Comparison of ENCODE assay signal across 19 cellular contexts in the genomic region with DNA sequence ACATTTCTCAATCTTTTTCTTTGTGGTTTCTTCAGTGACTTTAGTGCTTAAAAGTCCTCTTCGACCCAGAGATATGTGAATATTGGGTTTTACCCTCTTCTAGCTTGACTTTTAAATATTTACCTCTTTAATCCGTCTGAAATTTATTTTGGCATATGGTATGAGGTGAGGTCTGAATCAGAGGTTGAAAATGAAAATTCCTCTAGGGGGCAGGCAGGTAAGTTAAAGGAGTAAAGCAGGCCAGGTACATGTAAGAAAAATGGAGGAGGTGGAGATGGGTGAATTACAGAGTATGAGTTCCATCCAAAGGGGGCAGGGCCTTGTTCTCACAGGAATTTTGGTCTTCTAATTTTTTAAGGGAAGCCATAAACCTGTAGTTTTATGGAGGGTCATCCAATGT.
DNase-seq lines count a peak whose midpoint lies in the region; ATAC-seq, FAIRE-seq and TF ChIP-seq lines count a peak whose summit lies in the region.
"Had no signal": no experiment of that assay in that cellular context is flagged by ENCODE, and none has a peak within 500 bp of the region (broad histone marks: within the 10 kb centered on the region; RNA-seq: fewer than 3 reads in every experiment).

No MANE protein-coding gene starts in this region.

- ATAC-seq in PC-3, result peak; percentile 59
- ATAC-seq in Right ventricle myocardium inferior, result no peak
- no peak for ATAC-seq in HG02970 (IDR thresholded peaks at IDR 0.05; ENCODE audit: low FRiP score, unreplicated experiment)
- no peak for ATAC-seq in GM19351 (IDR thresholded peaks at IDR 0.05; ENCODE audit: unreplicated experiment)
- ATAC-seq: activated naive CD8-positive, alpha-beta T cell treated with anti-CD3 and anti-CD28 coated beads, Interleukin-2, amount 50 U/mL, for 24 hours; effector memory CD8-positive, alpha-beta T cell; natural killer cell had no signal

- H3K27me3 ChIP-seq in Caco-2 (replicated peaks; ENCODE audit: control insufficient read depth, insufficient read depth, low read length), result no peaks in the 10 kb centered on the region
- H3K27me3 ChIP-seq in PC-3 (ENCODE audit: low read length), result no peaks in the 10 kb centered on the region
- H3K27me3 ChIP-seq: vagina had no signal

- H3K79me2 ChIP-seq in PC-3 (ENCODE audit: low read length), result no peaks in the 10 kb centered on the region

- POLR2A ChIA-PET in Caco-2 (lab: Charles Lee) (no interaction called here), PC-3 (lab: Charles Lee; ENCODE audit: unreplicated experiment) (no interaction called here)

- TF ChIP-seq CTCF in Caco-2 (IDR thresholded peaks at IDR 0.05; ENCODE audit: insufficient read depth in 1 of 2, low read depth in 1 of 2, low read length in 1 of 2, severe bottlenecking in 1 of 2, unreplicated experiment in 1 of 2), result peak; percentile 62 to 69
- TF ChIP-seq CTCF in HFFc6 (IDR thresholded peaks at IDR 0.05), result peak; percentile 33
- TF ChIP-seq CTCF in PC-3 (conservative IDR thresholded peaks at IDR 0.05; ENCODE audit: low read depth, low read length), result peak; percentile 82

- peak; percentile 41 for FAIRE-seq in islet of Langerhans (lab: Jason Lieb, UNC)
- FAIRE-seq: GM18507 had no signal

- H3K27ac Mint-ChIP-seq in Caco-2 (ENCODE audit: unreplicated experiment), result no peak overlapping the region
- no peak overlapping the region for H3K27ac Mint-ChIP-seq in HFFc6
- H3K27ac Mint-ChIP-seq in activated naive CD8-positive, alpha-beta T cell treated with anti-CD3 and anti-CD28 coated beads for 36 hours, result no peak overlapping the region
- H3K27ac Mint-ChIP-seq: activated CD4-positive, alpha-beta memory T cell treated with anti-CD3 and anti-CD28 coated beads, Interleukin-2, amount 10 ng/mL, durations not matched to agents 7 days and 5 days; activated naive CD8-positive, alpha-beta T cell treated with anti-CD3 and anti-CD28 coated beads, Interleukin-2, amount 50 U/mL, for 24 hours; effector memory CD8-positive, alpha-beta T cell; natural killer cell had no signal

- H3K4me3 Mint-ChIP-seq in Caco-2 (ENCODE audit: unreplicated experiment) (no peak overlapping the region), HFFc6 (no peak overlapping the region)
- no peak overlapping the region for H3K4me3 Mint-ChIP-seq in activated naive CD8-positive, alpha-beta T cell treated with anti-CD3 and anti-CD28 coated beads for 36 hours
- H3K4me3 Mint-ChIP-seq: activated CD4-positive, alpha-beta memory T cell treated with anti-CD3 and anti-CD28 coated beads, Interleukin-2, amount 10 ng/mL, durations not matched to agents 7 days and 5 days; activated naive CD8-positive, alpha-beta T cell treated with anti-CD3 and anti-CD28 coated beads, Interleukin-2, amount 50 U/mL, for 24 hours; effector memory CD8-positive, alpha-beta T cell; natural killer cell had no signal

- H3F3A ChIP-seq in PC-3 (ENCODE audit: low read length, unreplicated experiment), result no peaks in the 10 kb centered on the region

- H3K27ac ChIP-seq in PC-3 (ENCODE audit: low read length), result 0 out of 2 replicates have a peak overlapping the region, but pooled peaks have one; percentile 4
- H3K27ac ChIP-seq: HL-60, vagina had no signal

- no peak overlapping the region for H3K4me3 ChIP-seq in Caco-2 (ENCODE audit: low read depth, low read length)
- H3K4me3 ChIP-seq in PC-3 (ENCODE audit: low read length), result no peak overlapping the region
- H3K4me3 ChIP-seq: lung, vagina had no signal

- no peak overlapping the region for H3K4me2 ChIP-seq in PC-3 (ENCODE audit: low read length)

- H3K4me1 Mint-ChIP-seq in Caco-2 (ENCODE audit: low read depth, unreplicated experiment), result peaks cover 6% of the 10 kb centered on the region
- H3K4me1 Mint-ChIP-seq in HFFc6 (ENCODE audit: low read depth), result peaks cover 27% of the 10 kb centered on the region
- H3K4me1 Mint-ChIP-seq in activated naive CD8-positive, alpha-beta T cell treated with anti-CD3 and anti-CD28 coated beads for 36 hours, result no peaks in the 10 kb centered on the region
- H3K4me1 Mint-ChIP-seq: activated CD4-positive, alpha-beta memory T cell treated with anti-CD3 and anti-CD28 coated beads, Interleukin-2, amount 10 ng/mL, durations not matched to agents 7 days and 5 days; activated naive CD8-positive, alpha-beta T cell treated with anti-CD3 and anti-CD28 coated beads, Interleukin-2, amount 50 U/mL, for 24 hours; natural killer cell had no signal

- peaks cover 25% of the 10 kb centered on the region for H3K27me3 Mint-ChIP-seq in Caco-2 (ENCODE audit: insufficient read depth, unreplicated experiment)
- no peaks in the 10 kb centered on the region for H3K27me3 Mint-ChIP-seq in HFFc6 (ENCODE audit: insufficient read depth)
- H3K27me3 Mint-ChIP-seq in activated naive CD8-positive, alpha-beta T cell treated with anti-CD3 and anti-CD28 coated beads for 36 hours, result peaks cover 26% of the 10 kb centered on the region

- no peaks in the 10 kb centered on the region for H4K20me1 ChIP-seq in PC-3 (ENCODE audit: low read length)

- H3K36me3 Mint-ChIP-seq in Caco-2 (ENCODE audit: insufficient read depth, unreplicated experiment), result no peaks in the 10 kb centered on the region
- H3K36me3 Mint-ChIP-seq in HFFc6 (ENCODE audit: low read depth), result no peaks in the 10 kb centered on the region; the same call in 1 of the 2 replicates
- H3K36me3 Mint-ChIP-seq in activated naive CD8-positive, alpha-beta T cell treated with anti-CD3 and anti-CD28 coated beads for 36 hours, result no peaks in the 10 kb centered on the region
- H3K36me3 Mint-ChIP-seq: natural killer cell had no signal

- DNase-seq in Caco-2 (peak in 1 of 2 experiments; percentile 51), HFFc6 (no peak), PC-3 (peak; percentile 68), Right ventricle myocardium inferior (ENCODE audit: missing footprints) (no peak)
- no peak for DNase-seq in activated naive CD8-positive, alpha-beta T cell treated with anti-CD3 and anti-CD28 coated beads for 36 hours
- DNase-seq: activated CD4-positive, alpha-beta memory T cell treated with anti-CD3 and anti-CD28 coated beads, Interleukin-2, amount 10 ng/mL, durations not matched to agents 7 days and 5 days; activated naive CD8-positive, alpha-beta T cell treated with anti-CD3 and anti-CD28 coated beads, Interleukin-2, amount 50 U/mL, for 24 hours; AML-193; effector memory CD8-positive, alpha-beta T cell; Karpas-422; natural killer cell; NCI-H187 treated with DMSO at 0.1 percent for 48 hours had no signal

- H3K9me3 ChIP-seq in Caco-2 (no peaks in the 10 kb centered on the region), PC-3 (ENCODE audit: low read length) (no peaks in the 10 kb centered on the region)
- H3K9me3 ChIP-seq: vagina had no signal

- H2AFZ ChIP-seq in PC-3 (ENCODE audit: low read length), result 0 out of 2 replicates have a peak overlapping the region, but pooled peaks have one; percentile 12

- no peaks in the 10 kb centered on the region for H3K9me2 ChIP-seq in PC-3 (replicated peaks; ENCODE audit: low read length)

- 0 out of 2 replicates have a peak overlapping the region, but pooled peaks have one; percentile 11 for H3K9ac ChIP-seq in PC-3 (ENCODE audit: low read length)

- CTCF ChIA-PET in Caco-2 (lab: Charles Lee) (interaction anchor here (1.3 kb wide), 1 partner anchor 188 kb away, joined by 4 read pairs; no protein-coding TSS in a partner anchor), PC-3 (lab: Charles Lee) (no interaction called here)

- BruUV-seq in Caco-2 (replicated peaks; lab: Mats Ljungman, UMichigan) (no TSS peak), PC-3 (replicated peaks; lab: Mats Ljungman, UMichigan) (no TSS peak)

- H3K4me1 ChIP-seq in Caco-2 (no peaks in the 10 kb centered on the region), PC-3 (ENCODE audit: insufficient read depth, low read length) (peaks cover 31% of the 10 kb centered on the region)

- H3K36me3 ChIP-seq in Caco-2 (ENCODE audit: control insufficient read depth, insufficient read depth, low read length) (no peaks in the 10 kb centered on the region), PC-3 (ENCODE audit: low read depth, low read length) (no peaks in the 10 kb centered on the region)
- H3K36me3 ChIP-seq: vagina had no signal

- no peaks in the 10 kb centered on the region for H3K9me3 Mint-ChIP-seq in Caco-2 (ENCODE audit: unreplicated experiment)
- H3K9me3 Mint-ChIP-seq in HFFc6, result no peaks in the 10 kb centered on the region
- H3K9me3 Mint-ChIP-seq in activated naive CD8-positive, alpha-beta T cell treated with anti-CD3 and anti-CD28 coated beads for 36 hours, result no peaks in the 10 kb centered on the region
- H3K9me3 Mint-ChIP-seq: activated CD4-positive, alpha-beta memory T cell treated with anti-CD3 and anti-CD28 coated beads, Interleukin-2, amount 10 ng/mL, durations not matched to agents 7 days and 5 days; activated naive CD8-positive, alpha-beta T cell treated with anti-CD3 and anti-CD28 coated beads, Interleukin-2, amount 50 U/mL, for 24 hours; effector memory CD8-positive, alpha-beta T cell; natural killer cell had no signal

- intact Hi-C loops in Caco-2 (cut with micrococcal nuclease; ENCODE audit: unreplicated experiment), result loop anchor here (1.0 to 5.0 kb wide), 4 partner anchors 123 to 323 kb away; no protein-coding TSS in a partner anchor
- intact Hi-C loops in PC-3 (cut with micrococcal nuclease), result no loop called here
- intact Hi-C loops in Right ventricle myocardium inferior (cut with DNase I), result no loop called here
